ENCODE assay signal across 25 cellular contexts in the genomic region with DNA sequence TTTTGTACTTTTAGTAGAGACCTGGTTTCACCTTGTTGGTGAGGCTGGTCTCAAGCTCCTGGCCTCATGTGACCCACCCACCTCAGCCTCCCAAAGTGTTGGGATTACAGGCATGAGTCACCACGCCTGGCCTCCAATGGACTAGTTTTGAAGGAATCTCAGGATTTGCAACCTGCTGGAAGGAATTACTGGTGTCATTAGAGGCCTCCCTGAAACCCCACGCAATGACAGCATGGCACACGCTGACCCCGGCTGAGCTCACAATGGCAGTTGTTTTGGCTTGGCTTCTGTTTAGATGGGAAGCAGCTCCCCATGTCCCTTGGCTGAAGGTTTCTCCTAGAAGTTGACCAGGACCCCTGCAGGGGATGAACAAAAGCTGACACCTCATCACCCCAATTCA. TPM values are rescaled to one million over a fixed set of nuclear protein-coding genes. Genes with fewer than 3 reads are reported as not detected.
DNase-seq lines count a peak whose midpoint lies in the region; ATAC-seq, FAIRE-seq and TF ChIP-seq lines count a peak whose summit lies in the region.
"Had no signal": no experiment of that assay in that cellular context is flagged by ENCODE, and none has a peak within 500 bp of the region (broad histone marks: within the 10 kb centered on the region; RNA-seq: fewer than 3 reads in every experiment).

No MANE protein-coding gene starts in this region.

- peaks cover 23% of the 10 kb centered on the region for H3K4me1 Mint-ChIP-seq in activated CD8-positive, alpha-beta memory T cell treated with anti-CD3 and anti-CD28 coated beads, Interleukin-2, amount 10 ng/mL, durations not matched to agents 7 days and 5 days

- no peak for TF ChIP-seq CTCF in fibroblast of mammary gland (conservative IDR thresholded peaks at IDR 0.05; ENCODE audit: control insufficient read depth, insufficient read depth, low read depth, low read length)

- no peaks in the 10 kb centered on the region for H3K36me3 Mint-ChIP-seq in activated CD8-positive, alpha-beta memory T cell treated with anti-CD3 and anti-CD28 coated beads, Interleukin-2, amount 10 ng/mL, durations not matched to agents 7 days and 5 days
- H3K36me3 Mint-ChIP-seq: stimulated activated naive B cell treated with anti-CD40 and anti-IgM and Interleukin-4, amounts not matched to agents 10 μg/mL and 1 μg/mL and 100 μg/mL, for 72 hours had no signal

- ATAC-seq in activated CD8-positive, alpha-beta memory T cell treated with anti-CD3 and anti-CD28 coated beads, Interleukin-2, amount 10 ng/mL, durations not matched to agents 7 days and 5 days: no peak
- ATAC-seq: gastroesophageal sphincter; left cardiac atrium; stimulated activated naive B cell treated with anti-CD40 and anti-IgM and Interleukin-4, amounts not matched to agents 10 μg/mL and 1 μg/mL and 100 μg/mL, for 72 hours; upper lobe of right lung had no signal

- no peaks in the 10 kb centered on the region for H3K27me3 Mint-ChIP-seq in activated CD8-positive, alpha-beta memory T cell treated with anti-CD3 and anti-CD28 coated beads, Interleukin-2, amount 10 ng/mL, durations not matched to agents 7 days and 5 days

- H3K4me3 Mint-ChIP-seq in activated CD8-positive, alpha-beta memory T cell treated with anti-CD3 and anti-CD28 coated beads, Interleukin-2, amount 10 ng/mL, durations not matched to agents 7 days and 5 days: no peak overlapping the region
- H3K4me3 Mint-ChIP-seq: activated T-helper 1 cell treated with anti-CD3 and anti-CD28 coated beads, Interleukin-12 subunit alpha, Interleukin-12 subunit beta, Interleukin-2, Interleukin-4 antibody, amounts not matched to agents 30 ng/mL and 10 ng/mL and 1 ng/mL, durations not matched to agents 14 hours and 24 hours and 36 hours; CD4-positive, alpha-beta T cell; nephron; stimulated activated naive B cell treated with anti-CD40 and anti-IgM and Interleukin-4, amounts not matched to agents 10 μg/mL and 1 μg/mL and 100 μg/mL, for 72 hours had no signal

- no peak for FAIRE-seq in urothelium cell line (lab: Jason Lieb, UNC)

- DNase-seq in NCI-H82 (lab: John Stamatoyannopoulos, UW) (peak; percentile 57), NCI-H82 treated with DMSO at 0.1 percent for 48 hours (lab: John Stamatoyannopoulos, UW; ENCODE audit: unreplicated experiment) (no peak), MG63 (peak; percentile 22), fibroblast of mammary gland (ENCODE audit: low read depth) (peak; percentile 18), urothelium cell line (ENCODE audit: low spot score) (peak; percentile 46), SW480 (ENCODE audit: low spot score) (no peak), activated gamma-delta T cell (lab: John Stamatoyannopoulos, UW) (no peak)
- no peak for DNase-seq in activated CD8-positive, alpha-beta memory T cell treated with anti-CD3 and anti-CD28 coated beads, Interleukin-2, amount 10 ng/mL, durations not matched to agents 7 days and 5 days
- DNase-seq: activated CD4-positive, alpha-beta T cell treated with anti-CD3 and anti-CD28 coated beads, Interleukin-2, amount 50 U/mL, for 48 hours; activated CD4-positive, CD25-positive, alpha-beta regulatory T cell; activated CD8-positive, alpha-beta memory T cell treated with anti-CD3 and anti-CD28 coated beads, Interleukin-2, amount 50 U/mL, for 4 hours; activated naive CD4-positive, alpha-beta T cell treated with anti-CD3 and anti-CD28 coated beads, Interleukin-2, amount 50 U/mL, for 16 hours; amniotic stem cell; CD4-positive, alpha-beta T cell; Karpas-422; left cardiac atrium; NCI-H446 treated with DMSO at 0.1 percent for 48 hours; stimulated activated naive B cell treated with anti-CD40 and anti-IgM and Interleukin-4, amounts not matched to agents 10 μg/mL and 1 μg/mL and 100 μg/mL, for 72 hours; upper lobe of right lung had no signal

- no peaks in the 10 kb centered on the region for H3K9me3 ChIP-seq in MG63
- H3K9me3 ChIP-seq: gastroesophageal sphincter, HAP-1, upper lobe of right lung had no signal

- CTCF ChIA-PET in activated CD8-positive, alpha-beta memory T cell treated with anti-CD3 and anti-CD28 coated beads, Interleukin-2, amount 10 ng/mL, durations not matched to agents 7 days and 5 days (lab: Charles Lee): interaction anchor here (1.2 kb wide), 1 partner anchor 709 kb away, joined by 3 read pairs; no protein-coding TSS in a partner anchor

- H3K4me3 ChIP-seq in MG63: no peak overlapping the region
- H3K4me3 ChIP-seq in fibroblast of mammary gland (ENCODE audit: control insufficient read depth, low read depth, low read length): no peak overlapping the region
- H3K4me3 ChIP-seq: gastroesophageal sphincter, HAP-1, hepatocyte, SK-N-MC, upper lobe of right lung had no signal

- no peaks in the 10 kb centered on the region for H3K36me3 ChIP-seq in MG63
- H3K36me3 ChIP-seq: HAP-1, upper lobe of right lung had no signal

- no peak overlapping the region for H3K27ac Mint-ChIP-seq in activated CD8-positive, alpha-beta memory T cell treated with anti-CD3 and anti-CD28 coated beads, Interleukin-2, amount 10 ng/mL, durations not matched to agents 7 days and 5 days
- H3K27ac Mint-ChIP-seq: activated T-helper 1 cell treated with anti-CD3 and anti-CD28 coated beads, Interleukin-12 subunit alpha, Interleukin-12 subunit beta, Interleukin-2, Interleukin-4 antibody, amounts not matched to agents 30 ng/mL and 10 ng/mL and 1 ng/mL, durations not matched to agents 14 hours and 24 hours and 36 hours; CD4-positive, alpha-beta T cell; stimulated activated naive B cell treated with anti-CD40 and anti-IgM and Interleukin-4, amounts not matched to agents 10 μg/mL and 1 μg/mL and 100 μg/mL, for 72 hours had no signal

- no peaks in the 10 kb centered on the region for H3K9me3 Mint-ChIP-seq in activated CD8-positive, alpha-beta memory T cell treated with anti-CD3 and anti-CD28 coated beads, Interleukin-2, amount 10 ng/mL, durations not matched to agents 7 days and 5 days (ENCODE audit: low read depth)
- H3K9me3 Mint-ChIP-seq: activated T-helper 1 cell treated with anti-CD3 and anti-CD28 coated beads, Interleukin-12 subunit alpha, Interleukin-12 subunit beta, Interleukin-2, Interleukin-4 antibody, amounts not matched to agents 30 ng/mL and 10 ng/mL and 1 ng/mL, durations not matched to agents 14 hours and 24 hours and 36 hours; CD4-positive, alpha-beta T cell; nephron; stimulated activated naive B cell treated with anti-CD40 and anti-IgM and Interleukin-4, amounts not matched to agents 10 μg/mL and 1 μg/mL and 100 μg/mL, for 72 hours had no signal

- H3K27me3 ChIP-seq in MG63: no peaks in the 10 kb centered on the region
- H3K27me3 ChIP-seq: gastroesophageal sphincter, hepatocyte, upper lobe of right lung had no signal

RNA-seq across cellular contexts. Expression of gene COPS8, which starts 23.1 kb away (rescaled TPM):
- total RNA-seq in MG63 (2014; rRNA removed; shearing (Covaris generic); ENCODE audit: low replicate concordance): 99.7 and 111 TPM in 2 replicates
- total RNA-seq in activated CD8-positive, alpha-beta memory T cell treated with anti-CD3 and anti-CD28 coated beads, Interleukin-2, amount 10 ng/mL, durations not matched to agents 7 days and 5 days: 10 to 100 TPM; 39.9 to 43.6 TPM

Comparison
In these comparisons a context has a peak if more than half of its experiments do, and no peak if none do; other contexts are left out.
1. DNase-seq: peak in NCI-H82 (single experiment), MG63 (single experiment), fibroblast of mammary gland (single experiment) and urothelium cell line (single experiment); none in NCI-H82 treated with DMSO at 0.1 percent for 48 hours (single experiment), activated CD8-positive, alpha-beta memory T cell treated with anti-CD3 and anti-CD28 coated beads, Interleukin-2, amount 10 ng/mL, durations not matched to agents 7 days and 5 days (single experiment), SW480 (single experiment) and activated gamma-delta T cell (single experiment).